In genomic region chr18:78407456-78407823, GRCh38 we compare ENCODE assay signal across 15 cellular contexts.
DNase-seq lines count a peak whose midpoint lies in the region; ATAC-seq, FAIRE-seq and TF ChIP-seq lines count a peak whose summit lies in the region.
"Had no signal": no experiment of that assay in that cellular context is flagged by ENCODE, and none has a peak within 500 bp of the region (broad histone marks: within the 10 kb centered on the region; RNA-seq: fewer than 3 reads in every experiment).

No MANE protein-coding gene starts in this region.

- H3K4me3 Mint-ChIP-seq in activated T-helper 17 cell treated with anti-CD3 and anti-CD28 coated beads, Interleukin-2, amount 50 U/mL, for 72 hours, result peak overlapping the region; percentile 46
- H3K4me3 Mint-ChIP-seq in activated T-helper 1 cell treated with anti-CD3 and anti-CD28 coated beads, Interleukin-12 subunit alpha, Interleukin-12 subunit beta, Interleukin-2, Interleukin-4 antibody, amounts not matched to agents 30 ng/mL and 10 ng/mL and 1 ng/mL, durations not matched to agents 14 hours and 24 hours and 36 hours, result no peak overlapping the region
- H3K4me3 Mint-ChIP-seq: activated CD4-positive, alpha-beta T cell treated with anti-CD3 and anti-CD28 coated beads, Interleukin-2, amount 10 ng/mL, durations not matched to agents 24 days and 14 days; nephron had no signal

- no peaks in the 10 kb centered on the region for H3K36me3 ChIP-seq in small intestine (ENCODE audit: control insufficient read depth in 2 of 2, insufficient read depth in 2 of 2, low read length in 2 of 2)
- H3K36me3 ChIP-seq in H7 (replicated peaks; ENCODE audit: control insufficient read depth, insufficient read depth, low read length), result no peaks in the 10 kb centered on the region

- no peak for TF ChIP-seq CTCF in foreskin keratinocyte (conservative IDR thresholded peaks at IDR 0.05)

- H3K27me3 Mint-ChIP-seq in activated T-helper 17 cell treated with anti-CD3 and anti-CD28 coated beads, Interleukin-2, amount 50 U/mL, for 72 hours, result peaks cover 12% of the 10 kb centered on the region
- H3K27me3 Mint-ChIP-seq in activated T-helper 1 cell treated with anti-CD3 and anti-CD28 coated beads, Interleukin-12 subunit alpha, Interleukin-12 subunit beta, Interleukin-2, Interleukin-4 antibody, amounts not matched to agents 30 ng/mL and 10 ng/mL and 1 ng/mL, durations not matched to agents 14 hours and 24 hours and 36 hours (ENCODE audit: insufficient read depth), result peaks cover 2% of the 10 kb centered on the region

- H3K36me3 Mint-ChIP-seq in activated T-helper 17 cell treated with anti-CD3 and anti-CD28 coated beads, Interleukin-2, amount 50 U/mL, for 72 hours (ENCODE audit: low read depth), result no peaks in the 10 kb centered on the region
- no peaks in the 10 kb centered on the region for H3K36me3 Mint-ChIP-seq in activated T-helper 1 cell treated with anti-CD3 and anti-CD28 coated beads, Interleukin-12 subunit alpha, Interleukin-12 subunit beta, Interleukin-2, Interleukin-4 antibody, amounts not matched to agents 30 ng/mL and 10 ng/mL and 1 ng/mL, durations not matched to agents 14 hours and 24 hours and 36 hours (ENCODE audit: low read depth)

- no peak overlapping the region for H3K4me3 ChIP-seq in small intestine (ENCODE audit: low read depth in 1 of 2, low read length in 2 of 2)
- no peak overlapping the region for H3K4me3 ChIP-seq in H7 (ENCODE audit: insufficient read depth, low read depth, low read length)
- H3K4me3 ChIP-seq: lung had no signal

- intact Hi-C loops in activated T-helper 1 cell treated with anti-CD3 and anti-CD28 coated beads, Interleukin-12 subunit alpha, Interleukin-12 subunit beta, Interleukin-2, Interleukin-4 antibody, amounts not matched to agents 30 ng/mL and 10 ng/mL and 1 ng/mL, durations not matched to agents 14 hours and 24 hours and 36 hours (cut with micrococcal nuclease), result no loop called here

- H3K27me3 ChIP-seq in small intestine (ENCODE audit: control insufficient read depth in 2 of 2, insufficient read depth in 2 of 2, low read length in 2 of 2), result no peaks in the 10 kb centered on the region
- no peaks in the 10 kb centered on the region for H3K27me3 ChIP-seq in H7 (ENCODE audit: control insufficient read depth, insufficient read depth, low read length)
- no peaks in the 10 kb centered on the region for H3K27me3 ChIP-seq in foreskin keratinocyte

- no peak for FAIRE-seq in small intestine (lab: Jason Lieb, UNC)

- H3K4me1 Mint-ChIP-seq in activated T-helper 17 cell treated with anti-CD3 and anti-CD28 coated beads, Interleukin-2, amount 50 U/mL, for 72 hours, result peaks cover 13% of the 10 kb centered on the region
- H3K4me1 Mint-ChIP-seq in activated T-helper 1 cell treated with anti-CD3 and anti-CD28 coated beads, Interleukin-12 subunit alpha, Interleukin-12 subunit beta, Interleukin-2, Interleukin-4 antibody, amounts not matched to agents 30 ng/mL and 10 ng/mL and 1 ng/mL, durations not matched to agents 14 hours and 24 hours and 36 hours (ENCODE audit: low read depth), result peaks cover 9% of the 10 kb centered on the region

- WGBS in small intestine, 3 donors, result 10 to 37% (median 14%) methylated on average over 4 of the region's 4 CpGs

- H3K4me1 ChIP-seq in small intestine (ENCODE audit: control insufficient read depth in 2 of 2, insufficient read depth in 1 of 2, low read depth in 1 of 2, low read length in 1 of 2), result peaks cover 0 to 2% of the 10 kb centered on the region in 2 donors
- H3K4me1 ChIP-seq in foreskin keratinocyte, result no peaks in the 10 kb centered on the region

- H3K27ac ChIP-seq in small intestine (ENCODE audit: low read depth in 1 of 2, low read length in 1 of 2) (no peak overlapping the region), foreskin keratinocyte (no peak overlapping the region)
- H3K27ac ChIP-seq: C4-2B had no signal

- no peak for ATAC-seq in activated T-helper 17 cell treated with anti-CD3 and anti-CD28 coated beads, Interleukin-2, amount 50 U/mL, for 72 hours (replicated peaks)
- ATAC-seq in foreskin keratinocyte, result no peak

- no peak overlapping the region for H3K27ac Mint-ChIP-seq in activated T-helper 17 cell treated with anti-CD3 and anti-CD28 coated beads, Interleukin-2, amount 50 U/mL, for 72 hours
- H3K27ac Mint-ChIP-seq in activated T-helper 1 cell treated with anti-CD3 and anti-CD28 coated beads, Interleukin-12 subunit alpha, Interleukin-12 subunit beta, Interleukin-2, Interleukin-4 antibody, amounts not matched to agents 30 ng/mL and 10 ng/mL and 1 ng/mL, durations not matched to agents 14 hours and 24 hours and 36 hours, result no peak overlapping the region
- H3K27ac Mint-ChIP-seq: activated CD4-positive, alpha-beta T cell treated with anti-CD3 and anti-CD28 coated beads, Interleukin-2, amount 10 ng/mL, durations not matched to agents 24 days and 14 days; nephron had no signal

- no peaks in the 10 kb centered on the region for H3K9me3 ChIP-seq in small intestine (ENCODE audit: control insufficient read depth, low read depth)

- DNase-seq in GF-D8 (lab: John Stamatoyannopoulos, UW) (peak; percentile 68), NCI-H2029 (lab: John Stamatoyannopoulos, UW) (peak; percentile 76), small intestine (peak; percentile 84), H7 (no peak), foreskin keratinocyte (no peak)
- no peak for DNase-seq in activated T-helper 1 cell treated with anti-CD3 and anti-CD28 coated beads, Interleukin-12 subunit alpha, Interleukin-12 subunit beta, Interleukin-2, Interleukin-4 antibody, amounts not matched to agents 30 ng/mL and 10 ng/mL and 1 ng/mL, durations not matched to agents 14 hours and 24 hours and 36 hours (ENCODE audit: low spot score)
- DNase-seq: foreskin melanocyte, NCI-H2171 treated with DMSO at 0.1 percent for 48 hours, SHP77 treated with DMSO at 0.1 percent for 48 hours, T1000 had no signal

- H3K9me3 Mint-ChIP-seq in activated T-helper 17 cell treated with anti-CD3 and anti-CD28 coated beads, Interleukin-2, amount 50 U/mL, for 72 hours, result peaks cover 4% of the 10 kb centered on the region
- no peaks in the 10 kb centered on the region for H3K9me3 Mint-ChIP-seq in activated T-helper 1 cell treated with anti-CD3 and anti-CD28 coated beads, Interleukin-12 subunit alpha, Interleukin-12 subunit beta, Interleukin-2, Interleukin-4 antibody, amounts not matched to agents 30 ng/mL and 10 ng/mL and 1 ng/mL, durations not matched to agents 14 hours and 24 hours and 36 hours
- H3K9me3 Mint-ChIP-seq: activated CD4-positive, alpha-beta T cell treated with anti-CD3 and anti-CD28 coated beads, Interleukin-2, amount 10 ng/mL, durations not matched to agents 24 days and 14 days; nephron had no signal

Comparison
In these comparisons a context has a peak if more than half of its experiments do, and no peak if none do; other contexts are left out.
1. DNase-seq: peak in GF-D8 (single experiment), NCI-H2029 (single experiment) and small intestine (single experiment); none in H7 (single experiment), activated T-helper 1 cell treated with anti-CD3 and anti-CD28 coated beads, Interleukin-12 subunit alpha, Interleukin-12 subunit beta, Interleukin-2, Interleukin-4 antibody, amounts not matched to agents 30 ng/mL and 10 ng/mL and 1 ng/mL, durations not matched to agents 14 hours and 24 hours and 36 hours (single experiment) and foreskin keratinocyte (0 of 2).